Comparison of ENCODE assay signal across 8 cellular contexts in genomic region chr11:6438979-6439571, GRCh38. TPM values are rescaled to one million over a fixed set of nuclear protein-coding genes. Genes with fewer than 3 reads are reported as not detected.
DNase-seq lines count a peak whose midpoint lies in the region; ATAC-seq and TF ChIP-seq lines count a peak whose summit lies in the region.

No MANE protein-coding gene starts in this region.

- H3K4me3 ChIP-seq in HEK293 (ENCODE audit: low read depth, low read length) (no peak overlapping the region), prostate gland (no peak overlapping the region)

- H3K4me3 Mint-ChIP-seq in activated naive CD4-positive, alpha-beta T cell treated with anti-CD3 and anti-CD28 coated beads, Interleukin-2, amount 10 ng/mL, durations not matched to agents 7 days and 5 days = no peak overlapping the region
- no peak overlapping the region for H3K4me3 Mint-ChIP-seq in glutamatergic neuron (ENCODE audit: unreplicated experiment)

- H3K27ac Mint-ChIP-seq in activated naive CD4-positive, alpha-beta T cell treated with anti-CD3 and anti-CD28 coated beads, Interleukin-2, amount 10 ng/mL, durations not matched to agents 7 days and 5 days = no peak overlapping the region
- no peak overlapping the region for H3K27ac Mint-ChIP-seq in glutamatergic neuron (ENCODE audit: unreplicated experiment)

- no peaks in the 10 kb centered on the region for H3K27me3 ChIP-seq in prostate gland (replicated peaks; ENCODE audit: insufficient read depth)

- no peak overlapping the region for H3K27ac ChIP-seq in HEK293 (ENCODE audit: extremely low read depth, low read depth, low read length)
- H3K27ac ChIP-seq in prostate gland = no peak overlapping the region

- ATAC-seq in GM21360 (IDR thresholded peaks at IDR 0.05; ENCODE audit: unreplicated experiment) (no peak), HG03039 (IDR thresholded peaks at IDR 0.05; ENCODE audit: unreplicated experiment) (no peak)

- no peaks in the 10 kb centered on the region for H3K27me3 Mint-ChIP-seq in activated naive CD4-positive, alpha-beta T cell treated with anti-CD3 and anti-CD28 coated beads, Interleukin-2, amount 10 ng/mL, durations not matched to agents 7 days and 5 days
- H3K27me3 Mint-ChIP-seq in glutamatergic neuron (ENCODE audit: unreplicated experiment) = no peaks in the 10 kb centered on the region

- no peaks in the 10 kb centered on the region for H3K9me3 ChIP-seq in HEK293 (ENCODE audit: control insufficient read depth, insufficient read depth, low read depth, low read length)
- no peaks in the 10 kb centered on the region for H3K9me3 ChIP-seq in prostate gland

- intact Hi-C loops in prostate gland (cut with DNase I) = loop anchor here (5.0 kb wide), 1 partner anchor 68 kb away; no protein-coding TSS in a partner anchor

- no peaks in the 10 kb centered on the region for H3K36me3 Mint-ChIP-seq in activated naive CD4-positive, alpha-beta T cell treated with anti-CD3 and anti-CD28 coated beads, Interleukin-2, amount 10 ng/mL, durations not matched to agents 7 days and 5 days
- no peaks in the 10 kb centered on the region for H3K36me3 Mint-ChIP-seq in glutamatergic neuron (ENCODE audit: unreplicated experiment)

- TF ChIP-seq POLR2A in prostate gland (IDR thresholded peaks at IDR 0.05) = no peak

- no peaks in the 10 kb centered on the region for H3K4me1 ChIP-seq in HEK293 (ENCODE audit: control insufficient read depth, insufficient read depth, low read length)
- no peaks in the 10 kb centered on the region for H3K4me1 ChIP-seq in prostate gland (replicated peaks)

- no peaks in the 10 kb centered on the region for H3K9me3 Mint-ChIP-seq in activated naive CD4-positive, alpha-beta T cell treated with anti-CD3 and anti-CD28 coated beads, Interleukin-2, amount 10 ng/mL, durations not matched to agents 7 days and 5 days
- no peaks in the 10 kb centered on the region for H3K9me3 Mint-ChIP-seq in glutamatergic neuron (ENCODE audit: unreplicated experiment)

- TF ChIP-seq CTCF in HEK293 (tag by site-specific recombination; IDR thresholded peaks at IDR 0.05) (peak; percentile 56; the same call in 1 of the 2 replicates), glutamatergic neuron (IDR thresholded peaks at IDR 0.05; ENCODE audit: partially characterized antibody, unreplicated experiment) (peak; percentile 64), prostate gland (IDR thresholded peaks at IDR 0.05) (peak; percentile 14 to 68 (median 61))

- WGBS in prostate gland = 0% methylated on average over 1 of the region's 1 CpG

- H3K4me1 Mint-ChIP-seq in activated naive CD4-positive, alpha-beta T cell treated with anti-CD3 and anti-CD28 coated beads, Interleukin-2, amount 10 ng/mL, durations not matched to agents 7 days and 5 days = peaks cover 4% of the 10 kb centered on the region
- no peaks in the 10 kb centered on the region for H3K4me1 Mint-ChIP-seq in glutamatergic neuron (ENCODE audit: low read depth, unreplicated experiment)

- peak; percentile 38 for DNase-seq in CMK (ENCODE audit: low read depth)
- peak; percentile 6 for DNase-seq in NCI-H82 treated with DMSO at 0.1 percent for 48 hours (lab: John Stamatoyannopoulos, UW; ENCODE audit: unreplicated experiment)
- DNase-seq in activated naive CD4-positive, alpha-beta T cell treated with anti-CD3 and anti-CD28 coated beads, Interleukin-2, amount 10 ng/mL, durations not matched to agents 7 days and 5 days = peak; percentile 50
- DNase-seq in glutamatergic neuron = peak; percentile 55
- peak; percentile 55 for DNase-seq in prostate gland (ENCODE audit: low spot score)

- POLR2A ChIA-PET in HEK293 (lab: Yijun Ruan, JAX) = interaction anchor here (0.9 to 1.0 kb wide), 2 partner anchors 20 to 42 kb away, joined by 3 read pairs; partner anchors contain the start of genes APBB1, ARFIP2 and TIMM10B

- no peaks in the 10 kb centered on the region for H3K36me3 ChIP-seq in HEK293 (ENCODE audit: control insufficient read depth in 2 of 2, insufficient read depth in 1 of 2, low read length in 2 of 2)
- H3K36me3 ChIP-seq in prostate gland = no peaks in the 10 kb centered on the region

- CTCF ChIA-PET in HEK293 (lab: Yijun Ruan, JAX) = interaction anchor here (0.6 to 11.2 kb wide), 35 partner anchors 10 to 319 kb away, joined by 3 to 228 read pairs (median 4); partner anchors contain the start of genes APBB1 and SMPD1
- CTCF ChIA-PET in activated naive CD4-positive, alpha-beta T cell treated with anti-CD3 and anti-CD28 coated beads, Interleukin-2, amount 10 ng/mL, durations not matched to agents 7 days and 5 days (lab: Charles Lee) = interaction anchor here (0.8 to 14.8 kb wide), 14 partner anchors 9 to 69 kb away, joined by 3 to 563 read pairs (median 4); partner anchors contain the start of gene APBB1

TF ChIP-seq in HEK293, 187 proteins besides CTCF, POLR2A, EP300 and RAD21:
- no peak for TF ChIP-seq OVOL3 (tag by site-specific recombination; IDR thresholded peaks at IDR 0.05)
- no peak for TF ChIP-seq TSHZ1 (tag by site-specific recombination; IDR thresholded peaks at IDR 0.05; ENCODE audit: borderline replicate concordance)
- TF ChIP-seq HIC1 (tag by site-specific recombination; IDR thresholded peaks at IDR 0.05) = no peak
- TF ChIP-seq ZBTB17 (tag by site-specific recombination; IDR thresholded peaks at IDR 0.05) = peak; percentile 41; the same call in 1 of the 2 replicates
- TF ChIP-seq ZNF335 (tag by site-specific recombination; conservative IDR thresholded peaks at IDR 0.05) = no peak
- TF ChIP-seq ZNF654 (tag by site-specific recombination; IDR thresholded peaks at IDR 0.05; ENCODE audit: low read depth) = peak; percentile 35
- TF ChIP-seq ZBTB20 (tag by site-specific recombination; IDR thresholded peaks at IDR 0.05) = no peak

RNA-seq across cellular contexts. Expression of gene HPX, which starts 1.7 kb away (rescaled TPM):
- total RNA-seq in glutamatergic neuron (ENCODE audit: unreplicated experiment) (9.6 TPM), prostate gland (1 to 10 TPM; 1.2 to 4.7 TPM)

RNA-seq across cellular contexts. Expression of gene APBB1, which starts 20.2 kb away (rescaled TPM):
- total RNA-seq in glutamatergic neuron (ENCODE audit: unreplicated experiment) (142 TPM), prostate gland (10 to 100 TPM; 35.4 to 65.5 TPM)

RNA-seq across cellular contexts. Expression of gene TRIM3, which starts 34.7 kb away (rescaled TPM):
- 128 TPM for total RNA-seq in glutamatergic neuron (ENCODE audit: unreplicated experiment)
- 10 to 100 TPM; 20.3 to 23.7 TPM for total RNA-seq in prostate gland

RNA-seq across cellular contexts. Expression of gene ARFIP2, which starts 42.1 kb away (rescaled TPM):
- total RNA-seq in glutamatergic neuron (ENCODE audit: unreplicated experiment) = 53.3 TPM
- total RNA-seq in prostate gland = 100 to 1,000 TPM in 1 of 2 donors, 10 to 100 TPM in 1; 87.3 to 110 TPM

RNA-seq across cellular contexts. Expression of gene TIMM10B, which starts 42.2 kb away (rescaled TPM):
- total RNA-seq in glutamatergic neuron (ENCODE audit: unreplicated experiment) (35.9 TPM), prostate gland (10 to 100 TPM; 29.4 to 35.6 TPM)
